8 cellular contexts compared by ENCODE assay signal in the genomic region with DNA sequence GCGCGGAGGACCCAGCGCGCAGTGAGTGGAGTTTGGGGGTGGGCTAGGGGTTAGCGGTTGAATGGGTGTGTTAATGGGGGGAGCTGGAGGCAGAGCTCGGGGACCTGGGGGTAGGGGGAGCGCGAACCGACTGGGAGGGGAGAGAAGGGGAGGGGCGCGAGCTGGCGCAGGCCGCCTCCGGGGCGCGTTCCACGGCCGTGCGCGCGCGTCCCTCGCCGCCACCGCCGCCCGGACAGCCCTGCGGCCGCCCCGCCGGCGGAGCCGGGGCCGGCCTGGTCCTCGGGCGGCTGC. TPM values are rescaled to one million over a fixed set of nuclear protein-coding genes. Genes with fewer than 3 reads are reported as not detected.
DNase-seq lines count a peak whose midpoint lies in the region; ATAC-seq and TF ChIP-seq lines count a peak whose summit lies in the region.

Gene ADGRL2 (plus strand): TSS at position 194 of the 291 bp plus-strand sequence. CDS start 36,051 bp downstream, outside the sequence.

- H3K36me3 ChIP-seq in endodermal cell (ENCODE audit: control insufficient read depth, insufficient read depth, low read length) (no peaks in the 10 kb centered on the region), muscle layer of duodenum (ENCODE audit: control insufficient read depth in 1 of 2, insufficient read depth in 2 of 2, low read length in 2 of 2) (no peaks in the 10 kb centered on the region), OCI-LY7 (ENCODE audit: insufficient read depth, low read length) (no peaks in the 10 kb centered on the region), Karpas-422 (ENCODE audit: insufficient read depth, low read length) (no peaks in the 10 kb centered on the region)

- H3K36me3 Mint-ChIP-seq in endodermal cell (ENCODE audit: low read depth) (no peaks in the 10 kb centered on the region), natural killer cell (no peaks in the 10 kb centered on the region)

- intact Hi-C loops in natural killer cell (cut with micrococcal nuclease) (no loop called here), OCI-LY7 (cut with micrococcal nuclease; ENCODE audit: unreplicated experiment) (no loop called here)

- no peaks in the 10 kb centered on the region for H4K20me1 ChIP-seq in OCI-LY7 (ENCODE audit: insufficient read depth, low read length)
- no peaks in the 10 kb centered on the region for H4K20me1 ChIP-seq in Karpas-422 (ENCODE audit: insufficient read depth, low read depth, low read length)

- H3K27me3 Mint-ChIP-seq in endodermal cell (ENCODE audit: insufficient read depth): no peaks in the 10 kb centered on the region
- peaks cover 23 to 29% of the 10 kb centered on the region in 2 donors for H3K27me3 Mint-ChIP-seq in natural killer cell (ENCODE audit: low read depth in 2 of 2)

- POLR2A ChIA-PET in OCI-LY7 (lab: Charles Lee): no interaction called here

- H3K4me3 ChIP-seq in endodermal cell (ENCODE audit: low read length): peak within 1 kb of the TSS; percentile 89
- H3K4me3 ChIP-seq in muscle layer of duodenum (ENCODE audit: low read depth in 1 of 2, low read length in 2 of 2): peak within 1 kb of the TSS; percentile 79 to 96
- H3K4me3 ChIP-seq in OCI-LY7 (ENCODE audit: low read depth, low read length, poor library complexity, severe bottlenecking): no peak within 1 kb of the TSS
- no peak within 1 kb of the TSS for H3K4me3 ChIP-seq in Karpas-422 (ENCODE audit: low read length)

- ATAC-seq in natural killer cell: no peak
- ATAC-seq in GM19455 (IDR thresholded peaks at IDR 0.05; ENCODE audit: unreplicated experiment): no peak

- H3K4me1 Mint-ChIP-seq in endodermal cell (peaks cover 29% of the 10 kb centered on the region), natural killer cell (no peaks in the 10 kb centered on the region)

- no peaks in the 10 kb centered on the region for H3K9me2 ChIP-seq in OCI-LY7 (ENCODE audit: insufficient read depth, low read length)
- H3K9me2 ChIP-seq in Karpas-422 (replicated peaks; ENCODE audit: insufficient read depth, low read length): no peaks in the 10 kb centered on the region

- H3K27ac Mint-ChIP-seq in endodermal cell (peak within 1 kb of the TSS; percentile 98), natural killer cell (no peak within 1 kb of the TSS)

- TF ChIP-seq CTCF in endodermal cell (conservative IDR thresholded peaks at IDR 0.05) (no peak), natural killer cell (IDR thresholded peaks at IDR 0.05) (no peak), OCI-LY7 (conservative IDR thresholded peaks at IDR 0.05; ENCODE audit: low read length) (no peak)

- H3K9me3 Mint-ChIP-seq in endodermal cell (no peaks in the 10 kb centered on the region), natural killer cell (peaks cover 0 to 2% of the 10 kb centered on the region in 2 donors)

- H3K4me2 ChIP-seq in OCI-LY7 (ENCODE audit: low read length) (no peak within 1 kb of the TSS), Karpas-422 (ENCODE audit: low read depth, low read length, poor library complexity, severe bottlenecking) (no peak within 1 kb of the TSS)

- BruUV-seq in OCI-LY7 (replicated peaks; lab: Mats Ljungman, UMichigan): no TSS peak

- H3K27me3 ChIP-seq in endodermal cell (ENCODE audit: control insufficient read depth, insufficient read depth, low read length, poor library complexity, severe bottlenecking): no peaks in the 10 kb centered on the region
- H3K27me3 ChIP-seq in muscle layer of duodenum (ENCODE audit: low read depth, low read length): peaks cover 8% of the 10 kb centered on the region
- H3K27me3 ChIP-seq in Karpas-422 (ENCODE audit: low read length): no peaks in the 10 kb centered on the region

- H3K9ac ChIP-seq in endodermal cell (ENCODE audit: extremely low read depth, low read length, poor library complexity, severe bottlenecking): peak within 1 kb of the TSS; percentile 63
- H3K9ac ChIP-seq in Karpas-422 (ENCODE audit: low read length): no peak within 1 kb of the TSS

- H3K9me3 ChIP-seq in endodermal cell (ENCODE audit: control insufficient read depth, low read length): no peaks in the 10 kb centered on the region
- no peaks in the 10 kb centered on the region for H3K9me3 ChIP-seq in muscle layer of duodenum (ENCODE audit: control insufficient read depth in 1 of 2, low read length in 2 of 2)
- no peaks in the 10 kb centered on the region for H3K9me3 ChIP-seq in OCI-LY7 (ENCODE audit: low read length)
- H3K9me3 ChIP-seq in Karpas-422 (ENCODE audit: low read length): no peaks in the 10 kb centered on the region

- peak within 1 kb of the TSS; percentile 94 for H3K4me3 Mint-ChIP-seq in endodermal cell
- no peak within 1 kb of the TSS for H3K4me3 Mint-ChIP-seq in natural killer cell

- peak; percentile 74 for DNase-seq in D341Med (ENCODE audit: low spot score)
- peak; percentile 33 for DNase-seq in NCI-H2171 (lab: John Stamatoyannopoulos, UW)
- DNase-seq in endodermal cell: peak; percentile 85
- no peak for DNase-seq in natural killer cell
- DNase-seq in OCI-LY7 (ENCODE audit: low spot score): no peak
- DNase-seq in Karpas-422: no peak

- H3K4me1 ChIP-seq in endodermal cell (ENCODE audit: control insufficient read depth, insufficient read depth, low read length): no peaks in the 10 kb centered on the region
- peaks cover 0 to 4% of the 10 kb centered on the region in 2 donors for H3K4me1 ChIP-seq in muscle layer of duodenum (ENCODE audit: control insufficient read depth in 1 of 2, insufficient read depth in 2 of 2, low read length in 2 of 2)
- no peaks in the 10 kb centered on the region for H3K4me1 ChIP-seq in OCI-LY7 (ENCODE audit: insufficient read depth, low read length, poor library complexity, severe bottlenecking)
- no peaks in the 10 kb centered on the region for H3K4me1 ChIP-seq in Karpas-422 (ENCODE audit: low read length)

- H2AFZ ChIP-seq in OCI-LY7 (ENCODE audit: low read length) (no peak within 1 kb of the TSS), Karpas-422 (ENCODE audit: low read length) (no peak within 1 kb of the TSS)

- H3K27ac ChIP-seq in endodermal cell (ENCODE audit: low read depth, low read length) (peak within 1 kb of the TSS; percentile 96), muscle layer of duodenum (ENCODE audit: low read length) (peak within 1 kb of the TSS; percentile 90), OCI-LY7 (ENCODE audit: low read depth, low read length, poor library complexity, severe bottlenecking) (no peak within 1 kb of the TSS), Karpas-422 (ENCODE audit: low read length) (no peak within 1 kb of the TSS)

- CTCF ChIA-PET in OCI-LY7 (lab: Charles Lee; ENCODE audit: unreplicated experiment): no interaction called here

- 0% methylated on average over 36 of the region's 36 CpGs; no CpG with 5 or more reads in 1 of the 2 experiments for WGBS in endodermal cell (ENCODE audit: insufficient coverage in 1 of 2, insufficient read length in 1 of 2), 2 experiments

- no peaks in the 10 kb centered on the region for H3K79me2 ChIP-seq in OCI-LY7 (ENCODE audit: insufficient read depth, low read depth, low read length)
- H3K79me2 ChIP-seq in Karpas-422 (ENCODE audit: low read length): no peaks in the 10 kb centered on the region

RNA-seq across cellular contexts. Expression of gene ADGRL2, which starts in this region (rescaled TPM):
- 10 to 100 TPM; 61.6 to 76.4 TPM for total RNA-seq in endodermal cell
- 173 TPM for polyA plus RNA-seq in endodermal cell (2013, experiment 1 of 2)
- polyA plus RNA-seq in endodermal cell (2013, experiment 2 of 2): 161 TPM
- total RNA-seq in natural killer cell: not detected
- 2.1 TPM in 1 of 2 replicates, not detected in the other for total RNA-seq in OCI-LY7 (2014; rRNA removed; shearing (Covaris generic))
- not detected in 2 replicates for total RNA-seq in OCI-LY7 (2022)
- not detected in 2 replicates for total RNA-seq in Karpas-422 (2014; rRNA removed; shearing (Covaris generic); ENCODE audit: low replicate concordance)

Comparison
In these comparisons a context has a peak if more than half of its experiments do, and no peak if none do; other contexts are left out.
1. RNA of gene ADGRL2 (total RNA-seq): 61.6 to 76.4 TPM in endodermal cell; not detected in natural killer cell, 2.1 TPM in OCI-LY7 and not detected in Karpas-422; every median in the first group is over 10 times any median in the second.
2. DNase-seq: peak in D341Med (single experiment), NCI-H2171 (single experiment) and endodermal cell (single experiment); none in natural killer cell (single experiment), OCI-LY7 (single experiment) and Karpas-422 (single experiment).
3. H3K27ac ChIP-seq: peak in endodermal cell (single experiment) and muscle layer of duodenum (single experiment); none in OCI-LY7 (single experiment) and Karpas-422 (single experiment).
4. H3K4me3 ChIP-seq: peak in endodermal cell (single experiment) and muscle layer of duodenum (2 of 2); none in OCI-LY7 (single experiment) and Karpas-422 (single experiment).